In the genomic region with DNA sequence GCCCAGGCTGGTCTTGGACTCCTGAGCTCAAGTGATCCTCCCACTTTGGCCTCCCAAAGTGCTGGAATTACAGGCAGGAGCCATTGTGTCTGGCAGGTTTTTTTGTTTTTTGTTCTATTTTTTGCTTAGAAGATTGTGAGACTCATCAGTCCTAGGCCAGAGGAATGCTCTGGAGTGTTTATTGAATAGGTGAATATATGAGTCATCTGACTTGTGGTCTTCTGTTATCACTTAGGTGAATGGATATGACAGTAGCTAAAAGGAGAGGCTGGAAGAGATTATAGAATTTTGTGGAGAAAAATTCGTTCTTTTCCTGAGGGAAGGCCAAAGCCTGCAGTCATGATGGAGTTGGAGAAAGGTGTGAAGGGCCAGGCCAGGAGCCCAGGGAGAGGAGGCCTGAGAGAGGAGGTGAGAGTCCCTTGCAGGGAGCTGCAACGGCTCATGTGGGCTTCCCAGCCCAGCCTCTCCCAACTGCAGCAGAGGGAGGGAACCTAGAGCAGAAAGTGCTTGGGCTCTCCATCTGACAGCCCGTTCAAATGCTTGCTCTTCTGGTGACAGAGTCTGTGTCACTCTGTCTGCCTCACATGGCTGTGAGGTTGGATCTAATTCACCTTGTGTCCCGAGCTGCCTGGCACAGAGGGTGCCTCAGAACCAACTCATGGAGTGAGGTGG, we compare ENCODE assay signal across 27 cellular contexts. TPM values are rescaled to one million over a fixed set of nuclear protein-coding genes. Genes with fewer than 3 reads are reported as not detected.
A peak's percentile ranks its signal among the peaks of the same experiment; 100 is the strongest.
DNase-seq lines count a peak whose midpoint lies in the region; ATAC-seq and TF ChIP-seq lines count a peak whose summit lies in the region.
"Had no signal": no experiment of that assay in that cellular context is flagged by ENCODE, and none has a peak within 500 bp of the region (broad histone marks: within the 10 kb centered on the region; RNA-seq: fewer than 3 reads in every experiment).

No MANE protein-coding gene starts in this region.

- WGBS in heart right ventricle, 2 donors: 51 to 55% methylated on average over 4 of the region's 4 CpGs

- TF ChIP-seq CTCF in heart right ventricle (IDR thresholded peaks at IDR 0.05) (no peak), fibroblast of the aortic adventitia (IDR thresholded peaks at IDR 0.05; ENCODE audit: insufficient read depth, low read length) (no peak)

- in situ Hi-C loops in HAP-1 (cut with MboI; ENCODE audit: low sequenced_read_pairs): loop anchor here (10.0 kb wide), 1 partner anchor 278 kb away; no protein-coding TSS in a partner anchor

- ATAC-seq in heart right ventricle (no peak), SK-N-SH treated with all-trans-retinoic acid at 6 μM for 48 hours (peak; percentile 92), GM18858 (IDR thresholded peaks at IDR 0.05; ENCODE audit: unreplicated experiment) (no peak), GM21619 (IDR thresholded peaks at IDR 0.05; ENCODE audit: unreplicated experiment) (no peak)
- ATAC-seq: A549; activated CD4-positive, CD25-positive, alpha-beta regulatory T cell treated with anti-CD3 and anti-CD28 coated beads, Interleukin-2, amount 50 U/mL, for 24 hours; pancreas; T-helper 17 cell had no signal

- no peak overlapping the region for H3K4me3 ChIP-seq in heart right ventricle
- no peak overlapping the region for H3K4me3 ChIP-seq in fibroblast of the aortic adventitia (ENCODE audit: low read depth, low read length)
- no peak overlapping the region for H3K4me3 ChIP-seq in HAP-1
- H3K4me3 ChIP-seq: A549, breast epithelium, left ventricle myocardium inferior, pancreas, SK-N-MC had no signal

- H3K27me3 ChIP-seq in heart right ventricle: no peaks in the 10 kb centered on the region
- H3K27me3 ChIP-seq in HAP-1 (ENCODE audit: low read depth): no peaks in the 10 kb centered on the region
- H3K27me3 ChIP-seq: breast epithelium, pancreas had no signal

- no peaks in the 10 kb centered on the region for H3K4me1 ChIP-seq in heart right ventricle
- no peaks in the 10 kb centered on the region for H3K4me1 ChIP-seq in HAP-1
- H3K4me1 ChIP-seq: A549, breast epithelium, left ventricle myocardium inferior, pancreas had no signal

- H3K27ac ChIP-seq in heart right ventricle: no peak overlapping the region
- H3K27ac ChIP-seq: A549, breast epithelium, left ventricle myocardium inferior, pancreas, SK-N-MC had no signal

- peaks cover 0 to 9% (median 0%) of the 10 kb centered on the region in 11 donors for H3K9me3 ChIP-seq in heart right ventricle
- H3K9me3 ChIP-seq in HAP-1: no peaks in the 10 kb centered on the region
- H3K9me3 ChIP-seq: A549, breast epithelium, pancreas had no signal

- H3K36me3 ChIP-seq in heart right ventricle (no peaks in the 10 kb centered on the region), HAP-1 (replicated peaks) (no peaks in the 10 kb centered on the region)
- H3K36me3 ChIP-seq: breast epithelium, left ventricle myocardium inferior, pancreas had no signal

- DNase-seq in cardiac septum (ENCODE audit: low spot score) (peak; percentile 59), heart right ventricle (no peak), fibroblast of the aortic adventitia (ENCODE audit: low read depth) (peak; percentile 13), NOMO-1 (lab: John Stamatoyannopoulos, UW; ENCODE audit: unreplicated experiment in 2 of 2) (no peak), HAP-1 (ENCODE audit: low spot score in 2 of 2) (no peak)
- DNase-seq: activated CD4-positive, alpha-beta T cell treated with anti-CD3 and anti-CD28 coated beads, Interleukin-2, amount 50 U/mL, for 48 hours; amygdala; H7; immature natural killer cell; left ventricle myocardium inferior; mesendoderm; NCI-H1048; NCI-H1694; NCI-H2171; NCI-H510A; pancreas; retina; small intestine; stimulated activated naive CD4-positive, alpha-beta T cell treated with Interleukin-2 at 50 U/mL for 16 hours; T-helper 17 cell had no signal

- intact Hi-C loops in cardiac septum (cut with DNase I) (no loop called here), heart right ventricle (cut with DNase I) (loop anchor here in 1 of 10 donors (10.0 kb wide), 1 partner anchor 278 kb away; no protein-coding TSS in a partner anchor)

TF ChIP-seq in SK-N-SH treated with all-trans-retinoic acid at 6 μM for 48 hours, 23 proteins besides CTCF, POLR2A, EP300 and RAD21:
- no peak for TF ChIP-seq ZNF565 (CRISPR knock-in tag; conservative IDR thresholded peaks at IDR 0.05; ENCODE audit: low read depth)
- TF ChIP-seq GLIS3 (CRISPR knock-in tag; IDR thresholded peaks at IDR 0.05): no peak
- TF ChIP-seq, protein P1, sequence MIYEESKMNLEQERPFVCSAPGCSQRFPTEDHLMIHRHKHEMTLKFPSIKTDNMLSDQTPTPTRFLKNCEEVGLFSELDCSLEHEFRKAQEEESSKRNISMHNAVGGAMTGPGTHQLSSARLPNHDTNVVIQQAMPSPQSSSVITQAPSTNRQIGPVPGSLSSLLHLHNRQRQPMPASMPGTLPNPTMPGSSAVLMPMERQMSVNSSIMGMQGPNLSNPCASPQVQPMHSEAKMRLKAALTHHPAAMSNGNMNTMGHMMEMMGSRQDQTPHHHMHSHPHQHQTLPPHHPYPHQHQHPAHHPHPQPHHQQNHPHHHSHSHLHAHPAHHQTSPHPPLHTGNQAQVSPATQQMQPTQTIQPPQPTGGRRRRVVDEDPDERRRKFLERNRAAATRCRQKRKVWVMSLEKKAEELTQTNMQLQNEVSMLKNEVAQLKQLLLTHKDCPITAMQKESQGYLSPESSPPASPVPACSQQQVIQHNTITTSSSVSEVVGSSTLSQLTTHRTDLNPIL (CRISPR knock-in tag; IDR thresholded peaks at IDR 0.05; ENCODE audit: low read depth): no peak
- no peak for TF ChIP-seq PPARA (CRISPR knock-in tag; IDR thresholded peaks at IDR 0.05; ENCODE audit: borderline replicate concordance)
- no peak for TF ChIP-seq OSR1 (CRISPR knock-in tag; IDR thresholded peaks at IDR 0.05)
- TF ChIP-seq, protein P2, sequence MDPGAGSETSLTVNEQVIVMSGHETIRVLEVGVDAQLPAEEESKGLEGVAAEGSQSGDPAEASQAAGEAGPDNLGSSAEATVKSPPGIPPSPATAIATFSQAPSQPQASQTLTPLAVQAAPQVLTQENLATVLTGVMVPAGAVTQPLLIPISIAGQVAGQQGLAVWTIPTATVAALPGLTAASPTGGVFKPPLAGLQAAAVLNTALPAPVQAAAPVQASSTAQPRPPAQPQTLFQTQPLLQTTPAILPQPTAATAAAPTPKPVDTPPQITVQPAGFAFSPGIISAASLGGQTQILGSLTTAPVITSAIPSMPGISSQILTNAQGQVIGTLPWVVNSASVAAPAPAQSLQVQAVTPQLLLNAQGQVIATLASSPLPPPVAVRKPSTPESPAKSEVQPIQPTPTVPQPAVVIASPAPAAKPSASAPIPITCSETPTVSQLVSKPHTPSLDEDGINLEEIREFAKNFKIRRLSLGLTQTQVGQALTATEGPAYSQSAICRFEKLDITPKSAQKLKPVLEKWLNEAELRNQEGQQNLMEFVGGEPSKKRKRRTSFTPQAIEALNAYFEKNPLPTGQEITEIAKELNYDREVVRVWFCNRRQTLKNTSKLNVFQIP (CRISPR knock-in tag; IDR thresholded peaks at IDR 0.05; ENCODE audit: borderline replicate concordance, low read depth): no peak
- TF ChIP-seq, protein P3, sequence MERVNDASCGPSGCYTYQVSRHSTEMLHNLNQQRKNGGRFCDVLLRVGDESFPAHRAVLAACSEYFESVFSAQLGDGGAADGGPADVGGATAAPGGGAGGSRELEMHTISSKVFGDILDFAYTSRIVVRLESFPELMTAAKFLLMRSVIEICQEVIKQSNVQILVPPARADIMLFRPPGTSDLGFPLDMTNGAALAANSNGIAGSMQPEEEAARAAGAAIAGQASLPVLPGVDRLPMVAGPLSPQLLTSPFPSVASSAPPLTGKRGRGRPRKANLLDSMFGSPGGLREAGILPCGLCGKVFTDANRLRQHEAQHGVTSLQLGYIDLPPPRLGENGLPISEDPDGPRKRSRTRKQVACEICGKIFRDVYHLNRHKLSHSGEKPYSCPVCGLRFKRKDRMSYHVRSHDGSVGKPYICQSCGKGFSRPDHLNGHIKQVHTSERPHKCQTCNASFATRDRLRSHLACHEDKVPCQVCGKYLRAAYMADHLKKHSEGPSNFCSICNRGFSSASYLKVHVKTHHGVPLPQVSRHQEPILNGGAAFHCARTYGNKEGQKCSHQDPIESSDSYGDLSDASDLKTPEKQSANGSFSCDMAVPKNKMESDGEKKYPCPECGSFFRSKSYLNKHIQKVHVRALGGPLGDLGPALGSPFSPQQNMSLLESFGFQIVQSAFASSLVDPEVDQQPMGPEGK (CRISPR knock-in tag; IDR thresholded peaks at IDR 0.05; ENCODE audit: borderline replicate concordance): no peak

RNA-seq across cellular contexts. Expression of a gene that starts 31.6 kb away (rescaled TPM):
- total RNA-seq in cardiac septum (44.1 TPM), heart right ventricle (10 to 100 TPM; 25.8 to 77.2 (median 59.4) TPM), fibroblast of the aortic adventitia (ENCODE audit: low replicate concordance) (1.1 and 3.9 TPM in 2 replicates)
- 10 to 100 TPM; 33.0 to 44.8 TPM for polyA plus RNA-seq in heart right ventricle

Comparison
In these comparisons a context has a peak if more than half of its experiments do, and no peak if none do; other contexts are left out.
1. DNase-seq: peak in cardiac septum (single experiment) and fibroblast of the aortic adventitia (single experiment); none in heart right ventricle (0 of 2), NOMO-1 (0 of 2) and HAP-1 (0 of 2).